ENCODE assay signal across 16 cellular contexts in genomic region chr4:143085224-143085623, GRCh38.
DNase-seq lines count a peak whose midpoint lies in the region; ATAC-seq and TF ChIP-seq lines count a peak whose summit lies in the region.
"Had no signal": no experiment of that assay in that cellular context is flagged by ENCODE, and none has a peak within 500 bp of the region (broad histone marks: within the 10 kb centered on the region; RNA-seq: fewer than 3 reads in every experiment).

No MANE protein-coding gene starts in this region.

- peak; percentile 31 for TF ChIP-seq CTCF in MCF 10A (IDR thresholded peaks at IDR 0.05; ENCODE audit: unreplicated experiment)
- peak in 1 of 3 donors; percentile 14 for TF ChIP-seq CTCF in breast epithelium (IDR thresholded peaks at IDR 0.05)
- peak; percentile 44 for TF ChIP-seq CTCF in upper lobe of right lung (IDR thresholded peaks at IDR 0.05)

- H3K4me3 Mint-ChIP-seq in MCF 10A (ENCODE audit: unreplicated experiment) = no peak overlapping the region
- H3K4me3 Mint-ChIP-seq: neural progenitor cell; T-helper 1 cell treated with Interleukin-12 subunit alpha and Interleukin-12 subunit beta and Interleukin-4 antibody, amounts not matched to agents 30 μg/mL and 1 μg/mL, for 36 hours had no signal

- CTCF ChIA-PET in MCF 10A (lab: Yijun Ruan, JAX) = interaction anchor here (0.6 to 2.0 kb wide), 8 partner anchors 7 to 1926 kb away, joined by 3 to 8 read pairs (median 4); no protein-coding TSS in a partner anchor
- CTCF ChIA-PET in HEK293T (lab: Yijun Ruan, JAX) = no interaction called here

- H3K27ac ChIP-seq in breast epithelium (no peak overlapping the region), upper lobe of right lung (no peak overlapping the region)
- H3K27ac ChIP-seq: neural progenitor cell, thoracic aorta had no signal

- H3K36me3 ChIP-seq in breast epithelium (no peaks in the 10 kb centered on the region), upper lobe of right lung (no peaks in the 10 kb centered on the region)
- H3K36me3 ChIP-seq: neural progenitor cell, thoracic aorta had no signal

- no TSS peak for BruUV-seq in MCF 10A (replicated peaks; lab: Mats Ljungman, UMichigan)

- no peaks in the 10 kb centered on the region for H3K36me3 Mint-ChIP-seq in MCF 10A (ENCODE audit: insufficient read depth, unreplicated experiment)
- H3K36me3 Mint-ChIP-seq: neural progenitor cell had no signal

- no peaks in the 10 kb centered on the region for H3K9me3 ChIP-seq in breast epithelium
- no peaks in the 10 kb centered on the region for H3K9me3 ChIP-seq in upper lobe of right lung
- H3K9me3 ChIP-seq: thoracic aorta had no signal

- intact Hi-C loops in MCF 10A (cut with micrococcal nuclease) (loop anchor here (1.0 to 10.0 kb wide), 5 partner anchors 100 to 958 kb away; partner anchors contain the start of gene INPP4B), breast epithelium (cut with DNase I; ENCODE audit: low total_unique reads) (no loop called here), upper lobe of right lung (cut with DNase I) (no loop called here)

- peaks cover 14% of the 10 kb centered on the region for H3K4me1 Mint-ChIP-seq in MCF 10A (ENCODE audit: insufficient read depth, unreplicated experiment)
- H3K4me1 Mint-ChIP-seq: neural progenitor cell had no signal

- no peak overlapping the region for H3K4me3 ChIP-seq in breast epithelium
- H3K4me3 ChIP-seq in upper lobe of right lung = no peak overlapping the region
- H3K4me3 ChIP-seq: neural progenitor cell, thoracic aorta had no signal

- peak; percentile 39 for ATAC-seq in upper lobe of right lung
- no peak for ATAC-seq in HG03175 (IDR thresholded peaks at IDR 0.05; ENCODE audit: unreplicated experiment)

- POLR2A ChIA-PET in MCF 10A (lab: Yijun Ruan, JAX) (interaction anchor here (0.7 kb wide), 2 partner anchors 58 to 124 kb away, joined by 3 read pairs; no protein-coding TSS in a partner anchor), HEK293T (lab: Yijun Ruan, JAX) (no interaction called here)

- no peak for TF ChIP-seq POLR2A in breast epithelium (IDR thresholded peaks at IDR 0.05)

- no peaks in the 10 kb centered on the region for H3K27me3 ChIP-seq in breast epithelium
- no peaks in the 10 kb centered on the region for H3K27me3 ChIP-seq in upper lobe of right lung
- H3K27me3 ChIP-seq: neural progenitor cell had no signal

- DNase-seq in MCF 10A (ENCODE audit: unreplicated experiment) (peak; percentile 17), breast epithelium (ENCODE audit: low spot score in 2 of 2) (no peak), astrocyte of the hippocampus (ENCODE audit: low read depth, low spot score) (peak; percentile 11), kidney glomerular epithelial cell (lab: John Stamatoyannopoulos, UW) (peak; percentile 1), upper lobe of right lung (no peak), NCI-H146 treated with DMSO at 0.1 percent for 48 hours (lab: John Stamatoyannopoulos, UW; ENCODE audit: unreplicated experiment) (no peak), HEK293T (ENCODE audit: extremely low spot score) (no peak)
- DNase-seq: activated CD8-positive, alpha-beta memory T cell treated with anti-CD3 and anti-CD28 coated beads, Interleukin-2, amount 50 U/mL, for 48 hours; AML-193; cerebellar nuclear complex; hypothalamus; stimulated activated CD4-positive, alpha-beta T cell treated with anti-CD3 and anti-CD28 coated beads, Interleukin-4, amount 100 ng/mL, for 1 hour had no signal

- H3K27ac Mint-ChIP-seq in MCF 10A (ENCODE audit: low read depth, unreplicated experiment) = no peak overlapping the region
- H3K27ac Mint-ChIP-seq: neural progenitor cell; T-helper 1 cell treated with Interleukin-12 subunit alpha and Interleukin-12 subunit beta and Interleukin-4 antibody, amounts not matched to agents 30 μg/mL and 1 μg/mL, for 36 hours had no signal

- no peaks in the 10 kb centered on the region for H3K4me1 ChIP-seq in breast epithelium
- H3K4me1 ChIP-seq in upper lobe of right lung = peaks cover 14% of the 10 kb centered on the region

- H3K9me3 Mint-ChIP-seq in MCF 10A (ENCODE audit: unreplicated experiment) = no peaks in the 10 kb centered on the region
- H3K9me3 Mint-ChIP-seq: neural progenitor cell; T-helper 1 cell treated with Interleukin-12 subunit alpha and Interleukin-12 subunit beta and Interleukin-4 antibody, amounts not matched to agents 30 μg/mL and 1 μg/mL, for 36 hours had no signal

- no peaks in the 10 kb centered on the region for H3K27me3 Mint-ChIP-seq in MCF 10A (ENCODE audit: insufficient read depth, unreplicated experiment)

TF ChIP-seq in HEK293T, 16 proteins besides CTCF, POLR2A, EP300 and RAD21:
- TF ChIP-seq HDGF (IDR thresholded peaks at IDR 0.05; ENCODE audit: borderline replicate concordance) (no peak), FOXK2 (IDR thresholded peaks at IDR 0.05) (no peak), FOXM1 (IDR thresholded peaks at IDR 0.05; ENCODE audit: borderline replicate concordance) (no peak), NFRKB (IDR thresholded peaks at IDR 0.05) (no peak), ZNF384 (IDR thresholded peaks at IDR 0.05) (no peak), BHLHE40 (IDR thresholded peaks at IDR 0.05; ENCODE audit: borderline replicate concordance) (no peak)

Comparison
In these comparisons a context has a peak if more than half of its experiments do, and no peak if none do; other contexts are left out.
1. DNase-seq: peak in MCF 10A (single experiment), astrocyte of the hippocampus (single experiment) and kidney glomerular epithelial cell (single experiment); none in breast epithelium (0 of 2), upper lobe of right lung (single experiment), NCI-H146 treated with DMSO at 0.1 percent for 48 hours (single experiment) and HEK293T (single experiment).